In genomic region chr12:64406268-64406547, GRCh38 we compare ENCODE assay signal across 13 cellular contexts. TPM values are rescaled to one million over a fixed set of nuclear protein-coding genes. Genes with fewer than 3 reads are reported as not detected.
DNase-seq lines count a peak whose midpoint lies in the region; ATAC-seq, FAIRE-seq and TF ChIP-seq lines count a peak whose summit lies in the region.
"Not testable (repeated sequence)": the region's sequence is repeated elsewhere in the genome, so short reads cannot be mapped to it uniquely, and the experiment has no call there.
"Had no signal": no experiment of that assay in that cellular context is flagged by ENCODE, and none has a peak within 500 bp of the region (broad histone marks: within the 10 kb centered on the region; RNA-seq: fewer than 3 reads in every experiment).

No MANE protein-coding gene starts in this region.

- intact Hi-C loops in Caco-2 (cut with micrococcal nuclease; ENCODE audit: unreplicated experiment) = loop anchor here (5.0 kb wide), 1 partner anchor 46 kb away; the partner anchor contains the start of gene TBK1
- intact Hi-C loops in activated T-helper 2 cell treated with anti-CD3 and anti-CD28 coated beads, Interferon-gamma antibody, Interleukin-2, Interleukin-4, amounts not matched to agents 10 μg/mL and 5 μg/mL and 100 μg/mL, durations not matched to agents 14 hours and 24 hours and 36 hours (cut with micrococcal nuclease) = loop anchor here (10.0 kb wide), 1 partner anchor 621 kb away; no protein-coding TSS in a partner anchor
- intact Hi-C loops in posterior vena cava (cut with DNase I) = not testable (repeated sequence)

- H3K36me3 Mint-ChIP-seq in Caco-2 (ENCODE audit: insufficient read depth, unreplicated experiment) = peaks cover 69% of the 10 kb centered on the region
- H3K36me3 Mint-ChIP-seq in WTC11 = peaks cover 11% of the 10 kb centered on the region
- H3K36me3 Mint-ChIP-seq in activated T-helper 2 cell treated with anti-CD3 and anti-CD28 coated beads, Interferon-gamma antibody, Interleukin-2, Interleukin-4, amounts not matched to agents 10 μg/mL and 5 μg/mL and 100 μg/mL, durations not matched to agents 14 hours and 24 hours and 36 hours (ENCODE audit: low read depth) = peaks cover 26% of the 10 kb centered on the region
- peaks cover 38% of the 10 kb centered on the region for H3K36me3 Mint-ChIP-seq in brain
- not testable (repeated sequence) for H3K36me3 Mint-ChIP-seq in memory B cell

- H3K36me3 ChIP-seq in Caco-2 (ENCODE audit: control insufficient read depth, insufficient read depth, low read length) = not testable (repeated sequence)
- peaks cover 58% of the 10 kb centered on the region for H3K36me3 ChIP-seq in MG63

- not testable (repeated sequence) for BruUV-seq in Caco-2 (replicated peaks; lab: Mats Ljungman, UMichigan)

- FAIRE-seq in A549 (lab: Jason Lieb, UNC) = not testable (repeated sequence)

- H3K27ac ChIP-seq in A549 = peak overlapping the region; percentile 99; a peak in 3 of 6 replicates

- not testable (repeated sequence) for TF ChIP-seq CTCF in A549 (IDR thresholded peaks at IDR 0.05); Caco-2 (IDR thresholded peaks at IDR 0.05; ENCODE audit: insufficient read depth in 1 of 2, low read depth in 1 of 2, low read length in 1 of 2, severe bottlenecking in 1 of 2, unreplicated experiment in 1 of 2); WTC11 (IDR thresholded peaks at IDR 0.05); brain (conservative IDR thresholded peaks at IDR 0.05)

- WGBS in A549 (ENCODE audit: missing lambda C conversion rate) = 98% methylated on average over 16 of the region's 16 CpGs

- H3K4me2 ChIP-seq in A549 = peak overlapping the region; percentile 77

- H3K27me3 Mint-ChIP-seq in Caco-2 (ENCODE audit: insufficient read depth, unreplicated experiment); WTC11 (ENCODE audit: low read depth); activated T-helper 2 cell treated with anti-CD3 and anti-CD28 coated beads, Interferon-gamma antibody, Interleukin-2, Interleukin-4, amounts not matched to agents 10 μg/mL and 5 μg/mL and 100 μg/mL, durations not matched to agents 14 hours and 24 hours and 36 hours (ENCODE audit: low read depth); brain; memory B cell: not testable (repeated sequence)

- H3K9me3 Mint-ChIP-seq in Caco-2 (ENCODE audit: unreplicated experiment); WTC11; activated T-helper 2 cell treated with anti-CD3 and anti-CD28 coated beads, Interferon-gamma antibody, Interleukin-2, Interleukin-4, amounts not matched to agents 10 μg/mL and 5 μg/mL and 100 μg/mL, durations not matched to agents 14 hours and 24 hours and 36 hours; memory B cell: not testable (repeated sequence)
- H3K9me3 Mint-ChIP-seq in brain = peaks cover 0 to 18% (median 0%) of the 10 kb centered on the region in 5 experiments

- not testable (repeated sequence) for ATAC-seq in A549; WTC11; memory B cell (ENCODE audit: low read depth)

- CTCF ChIA-PET in A549 (lab: Yijun Ruan, JAX); Caco-2 (lab: Charles Lee); WTC11 (lab: Charles Lee): not testable (repeated sequence)

- TF ChIP-seq EP300 in A549 (IDR thresholded peaks at IDR 0.05) = not testable (repeated sequence)

- POLR2A ChIA-PET in A549 (lab: Yijun Ruan, JAX); Caco-2 (lab: Charles Lee): not testable (repeated sequence)
- POLR2A ChIA-PET in WTC11 (lab: Charles Lee) = interaction anchor here (0.6 kb wide), 1 partner anchor 589 kb away, joined by 9 read pairs; no protein-coding TSS in a partner anchor

- not testable (repeated sequence) for DNase-seq in A549 (ENCODE audit: low read depth in 1 of 2, low spot score in 1 of 2); Caco-2; MG63; WTC11 (ENCODE audit: low spot score); activated T-helper 2 cell treated with anti-CD3 and anti-CD28 coated beads, Interferon-gamma antibody, Interleukin-2, Interleukin-4, amounts not matched to agents 10 μg/mL and 5 μg/mL and 100 μg/mL, durations not matched to agents 14 hours and 24 hours and 36 hours (ENCODE audit: low spot score); memory B cell (ENCODE audit: low spot score in 2 of 2)
- DNase-seq in posterior vena cava (ENCODE audit: low spot score) = peak; percentile 32

- TF ChIP-seq POLR2A in A549 (IDR thresholded peaks at IDR 0.05; ENCODE audit: low read length) = not testable (repeated sequence)

- peaks cover 45% of the 10 kb centered on the region; the same call in 2 of the 3 replicates for H3K4me1 ChIP-seq in A549
- H3K4me1 ChIP-seq in Caco-2 = not testable (repeated sequence)

- H3K27ac Mint-ChIP-seq in Caco-2 (ENCODE audit: unreplicated experiment) (peak overlapping the region; percentile 99), brain (peak overlapping the region in 3 of 5 experiments; percentile 98 to 100 (median 99))
- not testable (repeated sequence) for H3K27ac Mint-ChIP-seq in WTC11, memory B cell
- H3K27ac Mint-ChIP-seq in activated T-helper 2 cell treated with anti-CD3 and anti-CD28 coated beads, Interferon-gamma antibody, Interleukin-2, Interleukin-4, amounts not matched to agents 10 μg/mL and 5 μg/mL and 100 μg/mL, durations not matched to agents 14 hours and 24 hours and 36 hours = peak overlapping the region; percentile 97

- H3K4me3 Mint-ChIP-seq in Caco-2 (ENCODE audit: unreplicated experiment) = peak overlapping the region; percentile 91
- peak overlapping the region; percentile 95 for H3K4me3 Mint-ChIP-seq in WTC11
- H3K4me3 Mint-ChIP-seq in activated T-helper 2 cell treated with anti-CD3 and anti-CD28 coated beads, Interferon-gamma antibody, Interleukin-2, Interleukin-4, amounts not matched to agents 10 μg/mL and 5 μg/mL and 100 μg/mL, durations not matched to agents 14 hours and 24 hours and 36 hours (ENCODE audit: low read depth) = peak overlapping the region; percentile 93
- peak overlapping the region; percentile 94 to 99 (median 98) for H3K4me3 Mint-ChIP-seq in brain
- H3K4me3 Mint-ChIP-seq in memory B cell = peak overlapping the region; percentile 94

- TF ChIP-seq RAD21 in A549 (conservative IDR thresholded peaks at IDR 0.05 in 1 of 2, IDR thresholded peaks at IDR 0.05 in 1 of 2) = not testable (repeated sequence)

- H3K4me3 ChIP-seq in A549 = peak overlapping the region; percentile 85; the same call in 1 of the 3 replicates
- not testable (repeated sequence) for H3K4me3 ChIP-seq in Caco-2 (ENCODE audit: low read depth, low read length)
- peak overlapping the region; percentile 97 for H3K4me3 ChIP-seq in MG63

- not testable (repeated sequence) for H3K4me1 Mint-ChIP-seq in Caco-2 (ENCODE audit: low read depth, unreplicated experiment); memory B cell
- peaks cover 31% of the 10 kb centered on the region for H3K4me1 Mint-ChIP-seq in WTC11
- peaks cover 26% of the 10 kb centered on the region for H3K4me1 Mint-ChIP-seq in activated T-helper 2 cell treated with anti-CD3 and anti-CD28 coated beads, Interferon-gamma antibody, Interleukin-2, Interleukin-4, amounts not matched to agents 10 μg/mL and 5 μg/mL and 100 μg/mL, durations not matched to agents 14 hours and 24 hours and 36 hours (ENCODE audit: low read depth)
- H3K4me1 Mint-ChIP-seq in brain = peaks cover 60% of the 10 kb centered on the region

- H3K9me3 ChIP-seq in A549, Caco-2, MG63: not testable (repeated sequence)

- H3K27me3 ChIP-seq in Caco-2 (replicated peaks; ENCODE audit: control insufficient read depth, insufficient read depth, low read length); MG63: not testable (repeated sequence)

RNA-seq across cellular contexts. Expression of gene XPOT, which starts 2.0 kb away (rescaled TPM):
- polyA plus RNA-seq in A549 (2011; rRNA removed) (206 and 229 TPM in 2 replicates), A549 (2017; fragmentation: RNase III; extraction: RNeasy Plus Mini Kit Qiagen cat#74134 plus additional on column Dnase treatment) (63.0 to 65.9 TPM (median 65.5 TPM) in 3 replicates), brain (ENCODE audit: insufficient read depth, low read depth, low replicate concordance) (23.8 TPM)
- 27.3 and 32.9 TPM in 2 replicates for polyA plus RNA-seq in A549 (2012; cell fraction: cytosol; rRNA removed)
- polyA plus RNA-seq in A549 (2012; cell fraction: nucleus; rRNA removed) = 20.8 and 28.5 TPM in 2 replicates
- 83.5 and 89.5 TPM in 2 replicates for polyA minus RNA-seq in A549 (2011; rRNA and poly(A)+ RNA removed)
- total RNA-seq in Caco-2 (2022) (164 and 174 TPM in 2 replicates), WTC11 (2021) (107 to 134 TPM (median 111 TPM) in 3 replicates), posterior vena cava (10 to 100 TPM; 61.2 to 69.4 TPM)
- total RNA-seq in MG63 (2014; rRNA removed; shearing (Covaris generic); ENCODE audit: low replicate concordance) = 51.8 and 76.8 TPM in 2 replicates
- 119 and 120 TPM in 2 replicates for total RNA-seq in activated T-helper 2 cell treated with anti-CD3 and anti-CD28 coated beads, Interferon-gamma antibody, Interleukin-2, Interleukin-4, amounts not matched to agents 10 μg/mL and 5 μg/mL and 100 μg/mL, durations not matched to agents 14 hours and 24 hours and 36 hours

RNA-seq across cellular contexts. Expression of gene C12orf56, which starts 15.7 kb away (rescaled TPM):
- polyA plus RNA-seq in A549 (2011; rRNA removed) (0.22 and 0.37 TPM in 2 replicates), A549 (2017; fragmentation: RNase III; extraction: RNeasy Plus Mini Kit Qiagen cat#74134 plus additional on column Dnase treatment) (0.05 to 0.18 TPM in 2 of 3 replicates, not detected in the other), brain (ENCODE audit: insufficient read depth, low read depth, low replicate concordance) (2.5 TPM)
- 0.04 and 0.06 TPM in 2 replicates for polyA plus RNA-seq in A549 (2012; cell fraction: cytosol; rRNA removed)
- 0.08 and 0.12 TPM in 2 replicates for polyA plus RNA-seq in A549 (2012; cell fraction: nucleus; rRNA removed)
- 0.12 TPM in 1 of 2 replicates, not detected in the other for polyA minus RNA-seq in A549 (2011; rRNA and poly(A)+ RNA removed)
- total RNA-seq in Caco-2 (2022) (9.3 and 11.0 TPM in 2 replicates), WTC11 (2021) (2.5 to 5.3 TPM (median 4.1 TPM) in 3 replicates), posterior vena cava (not detected)
- 0.26 TPM in 1 of 2 replicates, not detected in the other for total RNA-seq in MG63 (2014; rRNA removed; shearing (Covaris generic); ENCODE audit: low replicate concordance)
- total RNA-seq in activated T-helper 2 cell treated with anti-CD3 and anti-CD28 coated beads, Interferon-gamma antibody, Interleukin-2, Interleukin-4, amounts not matched to agents 10 μg/mL and 5 μg/mL and 100 μg/mL, durations not matched to agents 14 hours and 24 hours and 36 hours = 0.30 TPM in 1 of 2 replicates, not detected in the other
- total RNA-seq: A172; CD4-positive, alpha-beta memory T cell; gastrocnemius medialis; M059J; occipital lobe had no signal
- polyA plus RNA-seq: CD4-positive, alpha-beta memory T cell had no signal

RNA-seq across cellular contexts. Expression of gene TBK1, which starts 45.7 kb away (rescaled TPM):
- polyA plus RNA-seq in A549 (2011; rRNA removed) = 34.6 and 52.5 TPM in 2 replicates
- 8.1 and 8.3 TPM in 2 replicates for polyA plus RNA-seq in A549 (2012; cell fraction: cytosol; rRNA removed)
- polyA plus RNA-seq in A549 (2012; cell fraction: nucleus; rRNA removed) = 5.3 and 10.0 TPM in 2 replicates
- 28.0 to 29.3 TPM (median 28.7 TPM) in 3 replicates for polyA plus RNA-seq in A549 (2017; fragmentation: RNase III; extraction: RNeasy Plus Mini Kit Qiagen cat#74134 plus additional on column Dnase treatment)
- 11.8 and 12.2 TPM in 2 replicates for polyA minus RNA-seq in A549 (2011; rRNA and poly(A)+ RNA removed)
- total RNA-seq in Caco-2 (2022) = 21.6 and 23.2 TPM in 2 replicates
- total RNA-seq in MG63 (2014; rRNA removed; shearing (Covaris generic); ENCODE audit: low replicate concordance) = 11.6 and 22.6 TPM in 2 replicates
- 15.9 to 17.7 TPM (median 16.8 TPM) in 3 replicates for total RNA-seq in WTC11 (2021)
- total RNA-seq in activated T-helper 2 cell treated with anti-CD3 and anti-CD28 coated beads, Interferon-gamma antibody, Interleukin-2, Interleukin-4, amounts not matched to agents 10 μg/mL and 5 μg/mL and 100 μg/mL, durations not matched to agents 14 hours and 24 hours and 36 hours = 34.1 and 35.3 TPM in 2 replicates
- 3.4 TPM for polyA plus RNA-seq in brain (ENCODE audit: insufficient read depth, low read depth, low replicate concordance)
- 10 to 100 TPM; 18.5 to 22.6 TPM for total RNA-seq in posterior vena cava
